In the genomic region with DNA sequence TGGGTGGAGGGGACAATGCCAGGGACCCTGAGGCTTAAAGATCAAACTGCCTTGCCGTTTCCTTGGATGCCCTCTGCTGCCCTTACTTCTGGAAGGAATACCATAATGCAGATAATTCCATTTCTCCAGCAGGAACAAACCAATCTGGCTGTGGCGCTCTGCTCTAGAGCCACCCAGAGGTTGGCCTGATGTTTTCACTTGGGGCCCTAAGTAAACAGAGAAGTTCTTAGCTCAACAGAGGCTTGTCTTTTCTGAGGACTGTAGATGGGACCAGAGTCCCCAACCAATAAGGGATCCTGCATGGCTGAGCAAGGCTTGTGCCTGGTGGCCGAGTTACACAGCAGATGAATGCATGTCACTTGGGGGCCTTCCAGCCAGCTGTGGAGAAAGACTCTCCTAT, we compare ENCODE assay signal across 31 cellular contexts.
"Had no signal": no experiment of that assay in that cellular context is flagged by ENCODE, and none has a peak within 500 bp of the region (broad histone marks: within the 10 kb centered on the region; RNA-seq: fewer than 3 reads in every experiment).

No MANE protein-coding gene starts in this region.

- H3K9me3 Mint-ChIP-seq: activated B cell treated with CpG ODN at 0.5 μM for 24 hours; activated CD4-positive, alpha-beta T cell treated with anti-CD3 and anti-CD28 coated beads, Interleukin-2, amount 10 ng/mL, durations not matched to agents 24 days and 14 days; activated T-cell treated with anti-CD3 and anti-CD28 coated beads, Interleukin-2, amount 50 U/mL, for 24 hours; activated T-helper 1 cell treated with anti-CD3 and anti-CD28 coated beads, Interleukin-12 subunit alpha, Interleukin-12 subunit beta, Interleukin-2, Interleukin-4 antibody, amounts not matched to agents 30 ng/mL and 10 ng/mL and 1 ng/mL, durations not matched to agents 14 hours and 24 hours and 36 hours; brain had no signal

- ATAC-seq: activated CD8-positive, alpha-beta memory T cell treated with anti-CD3 and anti-CD28 coated beads, Interleukin-2, amount 10 ng/mL, durations not matched to agents 7 days and 5 days; Panc1; Right ventricle myocardium inferior; T-helper 17 cell had no signal

- H3K36me3 ChIP-seq: cardiac muscle cell had no signal

- H3K4me3 Mint-ChIP-seq: activated B cell treated with CpG ODN at 0.5 μM for 24 hours; activated CD4-positive, alpha-beta T cell treated with anti-CD3 and anti-CD28 coated beads, Interleukin-2, amount 10 ng/mL, durations not matched to agents 24 days and 14 days; activated CD8-positive, alpha-beta memory T cell treated with anti-CD3 and anti-CD28 coated beads, Interleukin-2, amount 10 ng/mL, durations not matched to agents 7 days and 5 days; activated naive CD8-positive, alpha-beta T cell; activated T-cell treated with anti-CD3 and anti-CD28 coated beads, Interleukin-2, amount 50 U/mL, for 24 hours; activated T-helper 1 cell treated with anti-CD3 and anti-CD28 coated beads, Interleukin-12 subunit alpha, Interleukin-12 subunit beta, Interleukin-2, Interleukin-4 antibody, amounts not matched to agents 30 ng/mL and 10 ng/mL and 1 ng/mL, durations not matched to agents 14 hours and 24 hours and 36 hours; brain; IgD-negative memory B cell; T-helper 17 cell had no signal

- H3K4me3 ChIP-seq: cardiac muscle cell had no signal

- H3K27me3 Mint-ChIP-seq: IgD-negative memory B cell had no signal

- H3K27me3 ChIP-seq: cardiac muscle cell had no signal

- H3K4me1 Mint-ChIP-seq: activated B cell treated with CpG ODN at 0.5 μM for 24 hours; activated CD4-positive, alpha-beta T cell treated with anti-CD3 and anti-CD28 coated beads, Interleukin-2, amount 10 ng/mL, durations not matched to agents 24 days and 14 days; activated CD8-positive, alpha-beta memory T cell treated with anti-CD3 and anti-CD28 coated beads, Interleukin-2, amount 10 ng/mL, durations not matched to agents 7 days and 5 days; IgD-negative memory B cell had no signal

- H3K36me3 Mint-ChIP-seq: activated CD8-positive, alpha-beta memory T cell treated with anti-CD3 and anti-CD28 coated beads, Interleukin-2, amount 10 ng/mL, durations not matched to agents 7 days and 5 days; activated naive CD8-positive, alpha-beta T cell; brain; IgD-negative memory B cell had no signal

- H3K27ac Mint-ChIP-seq: activated B cell treated with CpG ODN at 0.5 μM for 24 hours; activated CD4-positive, alpha-beta T cell treated with anti-CD3 and anti-CD28 coated beads, Interleukin-2, amount 10 ng/mL, durations not matched to agents 24 days and 14 days; activated CD8-positive, alpha-beta memory T cell treated with anti-CD3 and anti-CD28 coated beads, Interleukin-2, amount 10 ng/mL, durations not matched to agents 7 days and 5 days; activated naive CD8-positive, alpha-beta T cell; activated T-cell treated with anti-CD3 and anti-CD28 coated beads, Interleukin-2, amount 50 U/mL, for 24 hours; activated T-helper 1 cell treated with anti-CD3 and anti-CD28 coated beads, Interleukin-12 subunit alpha, Interleukin-12 subunit beta, Interleukin-2, Interleukin-4 antibody, amounts not matched to agents 30 ng/mL and 10 ng/mL and 1 ng/mL, durations not matched to agents 14 hours and 24 hours and 36 hours; brain; IgD-negative memory B cell; T-helper 17 cell had no signal

- DNase-seq: activated B cell treated with CpG ODN at 0.5 μM for 24 hours; activated CD4-positive, alpha-beta T cell treated with anti-CD3 and anti-CD28 coated beads for 1 hour; activated CD4-positive, alpha-beta T cell treated with anti-CD3 and anti-CD28 coated beads, Interleukin-2, amount 10 ng/mL, durations not matched to agents 24 days and 14 days; activated CD4-positive, alpha-beta T cell treated with anti-CD3 and anti-CD28 coated beads, Interleukin-2, amount 50 U/mL, for 48 hours; activated CD8-positive, alpha-beta memory T cell treated with anti-CD3 and anti-CD28 coated beads, Interleukin-2, amount 10 ng/mL, durations not matched to agents 7 days and 5 days; activated effector memory CD4-positive, alpha-beta T cell treated with Interleukin-2 at 50 U/mL for 16 hours; activated naive CD4-positive, alpha-beta T cell; activated T-cell treated with anti-CD3 and anti-CD28 coated beads, Interleukin-2, amount 50 U/mL, for 24 hours; amygdala; MM.1S; NCI-H1105 treated with DMSO at 0.1 percent for 48 hours; NCI-H146; NCI-H187 treated with DMSO at 0.1 percent for 48 hours; NCI-H2081 treated with DMSO at 0.1 percent for 48 hours; NCI-H2171; NCI-H2227 treated with DMSO at 0.1 percent for 48 hours; NCI-H446 treated with DMSO at 0.1 percent for 48 hours; NCI-H526; NCI-H774; NK-92 treated with Interleukin-12 subunit alpha and Interleukin-12 subunit beta, amount 100 ng/mL, for 24 hours; OCI-M1; RPMI8226; T-helper 17 cell; T-helper 9 cell had no signal

- H3K27ac ChIP-seq: cardiac muscle cell had no signal
